ENCODE assay signal across 9 cellular contexts in the genomic region with DNA sequence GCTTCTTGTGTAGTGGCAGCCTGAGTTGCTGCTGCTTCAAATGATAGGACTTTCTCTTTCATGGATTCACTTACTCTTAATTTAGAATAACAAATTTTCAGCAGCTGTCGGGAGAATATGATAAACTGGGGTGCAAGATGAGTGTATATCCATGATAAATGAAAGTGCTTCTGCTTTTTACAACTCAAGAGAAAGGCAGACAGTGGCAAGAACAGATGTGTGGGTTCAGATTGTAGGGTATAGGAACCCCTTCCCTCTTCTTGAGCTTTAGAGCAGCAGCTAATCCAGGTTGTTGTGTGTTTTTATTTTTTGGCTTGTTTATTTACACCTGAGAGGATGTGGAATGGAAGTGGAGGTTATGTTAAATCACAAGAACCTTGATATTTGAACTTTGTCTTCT. TPM values are rescaled to one million over a fixed set of nuclear protein-coding genes. Genes with fewer than 3 reads are reported as not detected.
DNase-seq lines count a peak whose midpoint lies in the region; TF ChIP-seq lines count a peak whose summit lies in the region.
"Had no signal": no experiment of that assay in that cellular context is flagged by ENCODE, and none has a peak within 500 bp of the region (broad histone marks: within the 10 kb centered on the region; RNA-seq: fewer than 3 reads in every experiment).

No MANE protein-coding gene starts in this region.

- peak overlapping the region; percentile 89 for H2AFZ ChIP-seq in ACC112 (ENCODE audit: low read length, unreplicated experiment)
- H2AFZ ChIP-seq: PC-9 had no signal

- peaks cover 28 to 44% (median 37%) of the 10 kb centered on the region in 3 donors for H3K4me1 Mint-ChIP-seq in IgD-negative memory B cell
- H3K4me1 Mint-ChIP-seq in MCF 10A (ENCODE audit: insufficient read depth, unreplicated experiment) = peaks cover 15% of the 10 kb centered on the region
- peaks cover 8% of the 10 kb centered on the region for H3K4me1 Mint-ChIP-seq in mesothelial cell of epicardium

- peak overlapping the region; percentile 69 for H3K27ac ChIP-seq in ACC112 (ENCODE audit: low read depth, low read length)
- H3K27ac ChIP-seq: PC-9 had no signal

- peak overlapping the region; percentile 93 for H3K4me3 ChIP-seq in ACC112 (ENCODE audit: low read depth, low read length)
- H3K4me3 ChIP-seq: PC-9 had no signal

- H3K36me3 ChIP-seq in ACC112 (ENCODE audit: insufficient read depth, low read length) = no peaks in the 10 kb centered on the region

- no peaks in the 10 kb centered on the region for H3K27me3 Mint-ChIP-seq in IgD-negative memory B cell
- H3K27me3 Mint-ChIP-seq in MCF 10A (ENCODE audit: insufficient read depth, unreplicated experiment) = no peaks in the 10 kb centered on the region
- H3K27me3 Mint-ChIP-seq in mesothelial cell of epicardium (ENCODE audit: low read depth) = no peaks in the 10 kb centered on the region

- TF ChIP-seq CTCF in MCF 10A (IDR thresholded peaks at IDR 0.05; ENCODE audit: unreplicated experiment) (no peak), mesothelial cell of epicardium (IDR thresholded peaks at IDR 0.05; ENCODE audit: unreplicated experiment) (no peak)

- H3K27ac Mint-ChIP-seq in IgD-negative memory B cell (peak overlapping the region; percentile 85 to 97 (median 94)), MCF 10A (ENCODE audit: low read depth, unreplicated experiment) (peak overlapping the region; percentile 95), mesothelial cell of epicardium (peak overlapping the region; percentile 58)

- H3K36me3 Mint-ChIP-seq in IgD-negative memory B cell (peaks cover 3% of the 10 kb centered on the region), MCF 10A (ENCODE audit: insufficient read depth, unreplicated experiment) (no peaks in the 10 kb centered on the region), mesothelial cell of epicardium (peaks cover 7% of the 10 kb centered on the region)

- H3K79me2 ChIP-seq in ACC112 (ENCODE audit: control insufficient read depth, insufficient read depth, low read length, unreplicated experiment) = peaks cover 49% of the 10 kb centered on the region

- no TSS peak for BruUV-seq in MCF 10A (replicated peaks; lab: Mats Ljungman, UMichigan)

- peak overlapping the region; percentile 95 to 98 (median 96) for H3K4me3 Mint-ChIP-seq in IgD-negative memory B cell
- H3K4me3 Mint-ChIP-seq in MCF 10A (ENCODE audit: unreplicated experiment) = peak overlapping the region; percentile 88
- H3K4me3 Mint-ChIP-seq in mesothelial cell of epicardium = peak overlapping the region; percentile 84

- H3K4me1 ChIP-seq in ACC112 (ENCODE audit: control insufficient read depth, insufficient read depth, low read length, unreplicated experiment) = peaks cover 7% of the 10 kb centered on the region

- CTCF ChIA-PET in MCF 10A (lab: Yijun Ruan, JAX) = interaction anchor here (0.6 to 1.1 kb wide), 6 partner anchors 9 to 338 kb away, joined by 3 read pairs; no protein-coding TSS in a partner anchor

- no peaks in the 10 kb centered on the region for H3K9me3 Mint-ChIP-seq in IgD-negative memory B cell
- H3K9me3 Mint-ChIP-seq in MCF 10A (ENCODE audit: unreplicated experiment) = peaks cover 17% of the 10 kb centered on the region
- peaks cover 22% of the 10 kb centered on the region for H3K9me3 Mint-ChIP-seq in mesothelial cell of epicardium

- DNase-seq in MCF 10A (ENCODE audit: unreplicated experiment) (no peak), mesothelial cell of epicardium (ENCODE audit: low spot score in 2 of 2, unreplicated experiment in 2 of 2) (no peak), GM19238 (ENCODE audit: insufficient read length, low spot score) (no peak), SK-N-DZ (ENCODE audit: low spot score) (no peak), DMS79 (lab: John Stamatoyannopoulos, UW) (no peak), H4 (ENCODE audit: low spot score) (no peak)
- DNase-seq: PC-9 had no signal

- no peaks in the 10 kb centered on the region for H3K27me3 ChIP-seq in ACC112 (ENCODE audit: insufficient read depth, low read length)

- POLR2A ChIA-PET in MCF 10A (lab: Yijun Ruan, JAX) = interaction anchor here (1.5 to 2.9 kb wide), 6 partner anchors 13 to 395 kb away, joined by 3 to 55 read pairs (median 8); no protein-coding TSS in a partner anchor

- intact Hi-C loops in MCF 10A (cut with micrococcal nuclease) = no loop called here

RNA-seq across cellular contexts. Expression of a gene that starts 1.1 kb away (rescaled TPM):
- polyA plus RNA-seq in IgD-negative memory B cell = 255 TPM
- total RNA-seq in MCF 10A (2022) = 43.9 and 53.4 TPM in 2 replicates
- 69.0 to 71.4 TPM (median 69.5 TPM) in 3 replicates for total RNA-seq in mesothelial cell of epicardium
- polyA plus RNA-seq in SK-N-DZ (2014; cell fraction: cytosol; rRNA removed) = 22.1 and 27.0 TPM in 2 replicates
- polyA plus RNA-seq in SK-N-DZ (2014; cell fraction: nucleus; rRNA removed) = 6.7 and 11.8 TPM in 2 replicates
- 73.1 and 90.2 TPM in 2 replicates for total RNA-seq in H4 (2014; rRNA removed; shearing (Covaris generic))

RNA-seq across cellular contexts. Expression of a gene that starts 1.3 kb away (rescaled TPM):
- 1.1 TPM for polyA plus RNA-seq in IgD-negative memory B cell
- total RNA-seq in MCF 10A (2022) = 6.6 and 11.8 TPM in 2 replicates
- 4.9 to 5.9 TPM (median 5.3 TPM) in 3 replicates for total RNA-seq in mesothelial cell of epicardium
- polyA plus RNA-seq in SK-N-DZ (2014; cell fraction: cytosol; rRNA removed) = 0.60 and 1.8 TPM in 2 replicates
- 1.4 and 5.4 TPM in 2 replicates for polyA plus RNA-seq in SK-N-DZ (2014; cell fraction: nucleus; rRNA removed)
- total RNA-seq in H4 (2014; rRNA removed; shearing (Covaris generic)) = 0.97 and 5.8 TPM in 2 replicates
